1 cellular context compared by ENCODE assay signal in genomic region chr4:17475481-17475880, GRCh38.
A peak's percentile ranks its signal among the peaks of the same experiment; 100 is the strongest.
TF ChIP-seq lines count a peak whose summit lies in the region.

No MANE protein-coding gene starts in this region.

TF ChIP-seq in HepG2, 621 proteins besides CTCF, POLR2A, EP300 and RAD21:
- no peak for TF ChIP-seq ZNF879 (CRISPR knock-in tag; IDR thresholded peaks at IDR 0.05)
- TF ChIP-seq CEBPB (IDR thresholded peaks at IDR 0.05; ENCODE audit: borderline replicate concordance, low read depth, low read length) = peak; percentile 81
- no peak for TF ChIP-seq ZNF7 (CRISPR knock-in tag; IDR thresholded peaks at IDR 0.05)
- TF ChIP-seq NCOA2 (CRISPR knock-in tag; IDR thresholded peaks at IDR 0.05) = no peak
- no peak for TF ChIP-seq KAT8 (CRISPR knock-in tag; IDR thresholded peaks at IDR 0.05)
